In genomic region chr15:57034613-57035012, GRCh38 we compare ENCODE assay signal across 23 cellular contexts.
DNase-seq lines count a peak whose midpoint lies in the region; ATAC-seq and TF ChIP-seq lines count a peak whose summit lies in the region.
"Had no signal": no experiment of that assay in that cellular context is flagged by ENCODE, and none has a peak within 500 bp of the region (broad histone marks: within the 10 kb centered on the region; RNA-seq: fewer than 3 reads in every experiment).

No MANE protein-coding gene starts in this region.

- no peak for DNase-seq in caudate nucleus (lab: John Stamatoyannopoulos, UW)
- no peak for DNase-seq in left lobe of liver (ENCODE audit: low spot score)
- DNase-seq in WERI-Rb-1: no peak
- DNase-seq in left ventricle myocardium inferior: no peak
- DNase-seq: 8988T; ACHN; BE2C; C1 segment of cervical spinal cord; CD4-positive, alpha-beta memory T cell; CD4-positive, CD25-positive, alpha-beta regulatory T cell; CD8-positive, alpha-beta memory T cell; COR-L47; DMS 273 treated with DMSO at 0.1 percent for 48 hours; DMS153; DMS53; DMS79; DND-41; EL; GDM1 had no signal

- H3K4me1 ChIP-seq in left ventricle myocardium inferior: peaks cover 63% of the 10 kb centered on the region

- H3K9me3 ChIP-seq in WERI-Rb-1 (ENCODE audit: severe bottlenecking) (no peaks in the 10 kb centered on the region), left ventricle myocardium inferior (replicated peaks) (no peaks in the 10 kb centered on the region)
- H3K9me3 ChIP-seq: BE2C had no signal

- intact Hi-C loops in left ventricle myocardium inferior (cut with micrococcal nuclease): no loop called here

- peak; percentile 57 for ATAC-seq in left lobe of liver
- no peak for ATAC-seq in GM18870 (IDR thresholded peaks at IDR 0.05; ENCODE audit: unreplicated experiment)
- ATAC-seq: GM12878 had no signal

- TF ChIP-seq CTCF in WERI-Rb-1 (IDR thresholded peaks at IDR 0.05; ENCODE audit: low read depth, low read length): no peak
- no peak for TF ChIP-seq CTCF in left ventricle myocardium inferior (IDR thresholded peaks at IDR 0.05; ENCODE audit: borderline replicate concordance)

- H3K27me3 ChIP-seq in WERI-Rb-1 (ENCODE audit: insufficient read depth, low read depth, severe bottlenecking) (no peaks in the 10 kb centered on the region), left ventricle myocardium inferior (ENCODE audit: low read depth) (no peaks in the 10 kb centered on the region)
- H3K27me3 ChIP-seq: BE2C, BLaER1 had no signal

- no peak overlapping the region for H3K4me3 ChIP-seq in WERI-Rb-1 (ENCODE audit: low read depth, low read length)
- no peak overlapping the region for H3K4me3 ChIP-seq in left ventricle myocardium inferior
- H3K4me3 ChIP-seq: BLaER1, GM12878 had no signal

- H3K36me3 ChIP-seq in WERI-Rb-1: no peaks in the 10 kb centered on the region
- H3K36me3 ChIP-seq in left ventricle myocardium inferior: no peaks in the 10 kb centered on the region
- H3K36me3 ChIP-seq: BE2C had no signal

- H3K27ac ChIP-seq in angular gyrus (ENCODE audit: low read depth, low read length): peak overlapping the region; percentile 13
- H3K27ac ChIP-seq in caudate nucleus (ENCODE audit: low read depth, low read length): peak overlapping the region; percentile 18
- H3K27ac ChIP-seq in WERI-Rb-1: no peak overlapping the region
- no peak overlapping the region for H3K27ac ChIP-seq in left ventricle myocardium inferior (replicated peaks)
- H3K27ac ChIP-seq: BLaER1 had no signal

Comparison
In these comparisons a context has a peak if more than half of its experiments do, and no peak if none do; other contexts are left out.
1. H3K27ac ChIP-seq: peak in angular gyrus (single experiment) and caudate nucleus (single experiment); none in WERI-Rb-1 (single experiment) and left ventricle myocardium inferior (single experiment).